Comparison of ENCODE assay signal across 25 cellular contexts in the genomic region with DNA sequence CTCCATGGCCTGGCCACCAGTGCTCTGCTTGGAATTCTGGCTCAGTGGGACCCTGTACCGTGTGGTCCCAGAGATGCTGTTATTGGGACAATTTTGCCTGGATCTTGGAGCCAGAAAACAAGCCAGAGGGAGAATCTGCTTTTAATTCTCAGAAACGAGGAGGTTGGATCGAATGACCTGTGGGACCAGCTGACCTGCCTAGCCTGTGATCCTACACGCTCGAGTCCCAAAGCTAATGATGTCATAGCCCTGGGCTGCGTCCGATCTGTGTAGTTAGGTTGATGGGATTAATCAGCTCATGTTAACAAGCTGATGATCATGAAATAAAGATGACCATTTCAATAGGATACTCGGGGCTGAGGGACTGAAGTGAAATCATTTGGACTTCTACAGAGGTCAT.
"Had no signal": no experiment of that assay in that cellular context is flagged by ENCODE, and none has a peak within 500 bp of the region (broad histone marks: within the 10 kb centered on the region; RNA-seq: fewer than 3 reads in every experiment).

No MANE protein-coding gene starts in this region.

- DNase-seq: activated CD4-positive, alpha-beta T cell treated with anti-CD3 and anti-CD28 coated beads, Interleukin-2, amount 10 ng/mL, durations not matched to agents 24 days and 14 days; activated CD4-positive, alpha-beta T cell treated with anti-CD3 and anti-CD28 coated beads, Interleukin-2, amount 50 U/mL, for 4 hours; activated CD8-positive, alpha-beta T cell treated with anti-CD3 and anti-CD28 coated beads for 36 hours; activated effector memory CD4-positive, alpha-beta T cell treated with anti-CD3 and anti-CD28 coated beads, Interleukin-2, amount 50 U/mL, for 16 hours; activated naive CD4-positive, alpha-beta T cell; activated naive CD4-positive, alpha-beta T cell treated with anti-CD3 and anti-CD28 coated beads, Interleukin-2, amount 50 U/mL, for 16 hours; activated naive CD8-positive, alpha-beta T cell treated with anti-CD3 and anti-CD28 coated beads for 36 hours; activated T-cell treated with anti-CD3 and anti-CD28 coated beads, Interleukin-2, amount 50 U/mL, for 1 hour; activated T-cell treated with anti-CD3 and anti-CD28 coated beads, Interleukin-2, amount 50 U/mL, for 72 hours; body of pancreas; central memory CD4-positive, alpha-beta T cell; NCI-H1092 treated with DMSO at 0.1 percent for 48 hours; NCI-H1417 treated with DMSO at 0.1 percent for 48 hours; NCI-H187 treated with DMSO at 0.1 percent for 48 hours; NCI-H2081; NCI-H345; NCI-H526; Peyer's patch; RPMI8226; SHP77 treated with DMSO at 0.1 percent for 48 hours; SK-N-SH had no signal

- ATAC-seq: activated CD8-positive, alpha-beta T cell treated with anti-CD3 and anti-CD28 coated beads for 36 hours; activated T-cell treated with anti-CD3 and anti-CD28 coated beads, Interleukin-2, amount 50 U/mL, for 72 hours; activated T-helper 17 cell treated with anti-CD3 and anti-CD28 coated beads, Interleukin-2, amount 50 U/mL, for 72 hours; body of pancreas; K562 had no signal

- H3K4me1 ChIP-seq: adrenal gland, body of pancreas, Peyer's patch had no signal

- H3K9ac ChIP-seq: SK-N-SH had no signal

- H3K27me3 ChIP-seq: adrenal gland, body of pancreas, Peyer's patch, SJSA1 had no signal

- H3K36me3 ChIP-seq: adrenal gland, Peyer's patch, SJSA1 had no signal

- H3K4me3 ChIP-seq: adrenal gland, body of pancreas, K562, Peyer's patch, SJSA1 had no signal

- H3K9me3 ChIP-seq: body of pancreas had no signal
